ENCODE assay signal across 8 cellular contexts in the genomic region with DNA sequence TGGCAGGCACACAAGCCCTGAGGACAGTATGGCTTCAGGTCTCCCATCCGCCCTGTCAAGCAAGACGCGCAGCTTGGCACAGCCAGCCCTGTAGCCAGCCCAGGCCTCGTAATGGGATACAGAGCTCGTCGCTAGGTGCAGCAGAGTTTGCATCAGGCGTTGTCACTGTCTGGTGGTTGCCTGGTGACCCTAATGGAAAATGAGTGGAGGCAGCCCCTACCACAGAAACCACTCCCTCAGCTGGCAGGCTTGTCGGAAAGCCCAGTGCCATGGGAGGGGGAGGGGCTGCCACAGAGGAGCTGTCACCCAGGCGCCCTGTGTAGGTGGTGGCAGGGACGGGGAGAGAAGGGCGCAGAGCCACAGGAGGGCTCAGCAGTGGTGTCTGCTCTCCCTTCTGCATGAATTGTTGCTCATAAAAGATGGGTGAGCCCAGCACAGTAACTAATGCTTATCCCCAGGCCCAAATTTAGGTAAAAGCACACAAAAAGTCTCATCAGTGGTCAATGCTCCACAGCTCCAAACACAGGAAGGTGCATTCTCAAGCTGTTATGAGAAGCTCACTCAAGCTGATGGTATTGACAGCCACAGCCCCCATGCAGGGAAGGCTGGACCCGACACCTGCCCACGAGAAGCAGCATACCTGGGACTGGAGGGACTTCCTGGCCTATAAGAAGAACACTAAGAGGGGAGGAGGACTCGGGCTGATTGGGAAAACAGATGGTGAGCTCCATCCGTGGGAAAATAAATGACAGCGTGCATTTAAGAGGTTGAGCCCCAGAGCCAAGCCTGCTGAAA.
DNase-seq lines count a peak whose midpoint lies in the region; ATAC-seq and TF ChIP-seq lines count a peak whose summit lies in the region.

No MANE protein-coding gene starts in this region.

- peaks cover 12% of the 10 kb centered on the region for H3K4me1 ChIP-seq in colonic mucosa

- H3K36me3 Mint-ChIP-seq in activated B cell treated with CpG ODN at 0.5 μM for 24 hours (ENCODE audit: low read depth) (no peaks in the 10 kb centered on the region), chondrocyte (ENCODE audit: low read depth) (no peaks in the 10 kb centered on the region)

- DNase-seq in activated B cell treated with CpG ODN at 0.5 μM for 24 hours = peak; percentile 42
- no peak for DNase-seq in chondrocyte (ENCODE audit: low spot score)
- DNase-seq in stimulated activated CD4-positive, alpha-beta T cell treated with anti-CD3 and anti-CD28 coated beads, Interleukin-4, amount 100 ng/mL, for 1 hour = peak; percentile 87
- no peak for DNase-seq in NCI-H774 (lab: John Stamatoyannopoulos, UW)
- no peak for DNase-seq in colonic mucosa
- no peak for DNase-seq in RKO (ENCODE audit: low spot score)
- DNase-seq in NOMO-1 treated with DMSO at 0.1 percent for 48 hours (lab: John Stamatoyannopoulos, UW; ENCODE audit: unreplicated experiment) = no peak

- H3K27ac ChIP-seq in colonic mucosa = no peak overlapping the region

- H3K4me1 Mint-ChIP-seq in activated B cell treated with CpG ODN at 0.5 μM for 24 hours = peaks cover 28% of the 10 kb centered on the region
- peaks cover 56% of the 10 kb centered on the region for H3K4me1 Mint-ChIP-seq in chondrocyte (ENCODE audit: low read depth)

- H3K4me3 ChIP-seq in colonic mucosa = no peak overlapping the region

- H3K27me3 Mint-ChIP-seq in activated B cell treated with CpG ODN at 0.5 μM for 24 hours (no peaks in the 10 kb centered on the region), chondrocyte (ENCODE audit: low read depth) (no peaks in the 10 kb centered on the region)

- no peaks in the 10 kb centered on the region for H3K27me3 ChIP-seq in colonic mucosa

- H3K9ac ChIP-seq in colonic mucosa (ENCODE audit: low read depth in 2 of 2, low read length in 2 of 2) = no peak overlapping the region

- H3K9me3 Mint-ChIP-seq in activated B cell treated with CpG ODN at 0.5 μM for 24 hours (no peaks in the 10 kb centered on the region), chondrocyte (ENCODE audit: low read depth) (no peaks in the 10 kb centered on the region)

- peak overlapping the region; percentile 65 for H3K27ac Mint-ChIP-seq in activated B cell treated with CpG ODN at 0.5 μM for 24 hours
- H3K27ac Mint-ChIP-seq in chondrocyte (ENCODE audit: unreplicated experiment) = peak overlapping the region; percentile 37

- CTCF ChIA-PET in activated B cell treated with CpG ODN at 0.5 μM for 24 hours (lab: Charles Lee) = interaction anchor here (0.7 to 1.0 kb wide), 3 partner anchors 134 to 250 kb away, joined by 3 to 4 read pairs (median 3); no protein-coding TSS in a partner anchor

- POLR2A ChIA-PET in activated B cell treated with CpG ODN at 0.5 μM for 24 hours (lab: Charles Lee) = interaction anchor here (0.7 to 1.2 kb wide), 6 partner anchors 10 to 208 kb away, joined by 3 to 4 read pairs (median 3); no protein-coding TSS in a partner anchor

- no peak for TF ChIP-seq CTCF in activated B cell treated with CpG ODN at 0.5 μM for 24 hours (IDR thresholded peaks at IDR 0.05)
- TF ChIP-seq CTCF in chondrocyte (IDR thresholded peaks at IDR 0.05) = no peak
- TF ChIP-seq CTCF in colonic mucosa (IDR thresholded peaks at IDR 0.05) = no peak

- intact Hi-C loops in activated B cell treated with CpG ODN at 0.5 μM for 24 hours (cut with micrococcal nuclease) = loop anchor here (2.0 kb wide), 1 partner anchor 18 kb away; no protein-coding TSS in a partner anchor
- intact Hi-C loops in colonic mucosa (cut with DNase I) = no loop called here

- H3K36me3 ChIP-seq in colonic mucosa = no peaks in the 10 kb centered on the region

- no peaks in the 10 kb centered on the region for H3K9me3 ChIP-seq in colonic mucosa

- ATAC-seq in HG03354 (IDR thresholded peaks at IDR 0.05; ENCODE audit: poor library complexity, severe bottlenecking, unreplicated experiment) (peak; percentile 76), activated B cell treated with CpG ODN at 0.5 μM for 24 hours (ENCODE audit: low read depth) (peak; percentile 88)

- H3K4me3 Mint-ChIP-seq in activated B cell treated with CpG ODN at 0.5 μM for 24 hours = peak overlapping the region; percentile 24
- no peak overlapping the region for H3K4me3 Mint-ChIP-seq in chondrocyte (ENCODE audit: unreplicated experiment)

Comparison
In these comparisons a context has a peak if more than half of its experiments do, and no peak if none do; other contexts are left out.
1. DNase-seq: peak in activated B cell treated with CpG ODN at 0.5 μM for 24 hours (single experiment) and stimulated activated CD4-positive, alpha-beta T cell treated with anti-CD3 and anti-CD28 coated beads, Interleukin-4, amount 100 ng/mL, for 1 hour (single experiment); none in chondrocyte (single experiment), NCI-H774 (single experiment), colonic mucosa (single experiment), RKO (single experiment) and NOMO-1 treated with DMSO at 0.1 percent for 48 hours (single experiment).